ENCODE assay signal across 13 cellular contexts in the genomic region with DNA sequence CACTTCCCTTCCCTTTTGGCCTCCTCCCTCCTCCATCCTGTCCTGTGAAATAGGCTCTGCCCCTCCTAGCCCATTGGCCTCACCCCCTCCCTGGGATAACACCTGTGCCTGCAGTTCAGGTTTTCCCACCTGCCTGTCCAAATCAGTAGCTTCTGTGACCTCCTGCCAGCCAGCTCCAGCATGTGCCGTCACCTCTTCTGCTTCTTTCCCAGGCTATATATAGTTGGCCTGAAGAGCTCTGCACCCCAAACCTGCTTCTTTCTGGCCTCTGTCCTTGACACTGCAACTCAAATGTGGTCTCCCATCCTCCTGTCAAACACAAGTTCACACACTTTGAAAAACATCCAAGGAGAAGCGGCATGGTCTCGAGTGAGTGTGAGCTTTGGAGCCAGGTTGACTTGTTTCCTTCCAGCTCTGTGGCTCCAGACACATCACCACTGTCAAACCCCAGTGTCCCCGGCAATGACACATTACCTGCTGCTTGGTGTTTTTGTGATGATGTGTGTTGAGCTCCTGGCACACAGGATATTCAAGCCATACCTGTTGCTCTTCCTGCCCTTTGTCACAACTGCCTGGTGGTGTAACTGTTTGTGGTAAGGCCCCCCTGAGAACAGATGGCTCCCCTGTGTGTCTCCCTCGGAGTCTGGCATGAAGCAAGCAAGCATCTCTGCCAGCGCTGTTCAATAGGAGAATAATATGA.
"Had no signal": no experiment of that assay in that cellular context is flagged by ENCODE, and none has a peak within 500 bp of the region (broad histone marks: within the 10 kb centered on the region; RNA-seq: fewer than 3 reads in every experiment).

No MANE protein-coding gene starts in this region.

- DNase-seq: activated CD4-positive, alpha-beta T cell treated with anti-CD3 and anti-CD28 coated beads, Interleukin-2, amount 50 U/mL, for 4 hours; activated CD8-positive, alpha-beta memory T cell treated with anti-CD3 and anti-CD28 coated beads, Interleukin-2, amount 10 ng/mL, durations not matched to agents 7 days and 5 days; activated gamma-delta T cell treated with Interleukin-2 at 50 U/mL for 16 hours; activated T-cell treated with anti-CD3 and anti-CD28 coated beads, Interleukin-2, amount 50 U/mL, for 48 hours; aorta; gastrocnemius medialis; hippocampal formation; naive thymus-derived CD4-positive, alpha-beta T cell; stimulated activated CD4-positive, alpha-beta T cell treated with anti-CD3 and anti-CD28 coated beads, Interleukin-2, amount 100 ng/mL, for 24 hours; stimulated activated naive CD4-positive, alpha-beta T cell treated with Interleukin-2 at 50 U/mL for 16 hours; upper lobe of right lung had no signal

- ATAC-seq: activated CD4-positive, CD25-positive, alpha-beta regulatory T cell treated with anti-CD3 and anti-CD28 coated beads, Interleukin-2, amount 50 U/mL, for 24 hours; activated CD8-positive, alpha-beta memory T cell treated with anti-CD3 and anti-CD28 coated beads, Interleukin-2, amount 10 ng/mL, durations not matched to agents 7 days and 5 days; gastrocnemius medialis; naive thymus-derived CD4-positive, alpha-beta T cell had no signal

- H3K4me3 ChIP-seq: gastrocnemius medialis, upper lobe of right lung had no signal

- H3K36me3 ChIP-seq: gastrocnemius medialis, upper lobe of right lung had no signal

- H3K4me1 ChIP-seq: gastrocnemius medialis, upper lobe of right lung had no signal

- H3K27me3 ChIP-seq: gastrocnemius medialis, neutrophil, upper lobe of right lung had no signal

- H3K9me3 ChIP-seq: gastrocnemius medialis, neutrophil, upper lobe of right lung had no signal

- H3K27ac ChIP-seq: gastrocnemius medialis, neutrophil, upper lobe of right lung had no signal
